Comparison of ENCODE assay signal across 8 cellular contexts in the genomic region with DNA sequence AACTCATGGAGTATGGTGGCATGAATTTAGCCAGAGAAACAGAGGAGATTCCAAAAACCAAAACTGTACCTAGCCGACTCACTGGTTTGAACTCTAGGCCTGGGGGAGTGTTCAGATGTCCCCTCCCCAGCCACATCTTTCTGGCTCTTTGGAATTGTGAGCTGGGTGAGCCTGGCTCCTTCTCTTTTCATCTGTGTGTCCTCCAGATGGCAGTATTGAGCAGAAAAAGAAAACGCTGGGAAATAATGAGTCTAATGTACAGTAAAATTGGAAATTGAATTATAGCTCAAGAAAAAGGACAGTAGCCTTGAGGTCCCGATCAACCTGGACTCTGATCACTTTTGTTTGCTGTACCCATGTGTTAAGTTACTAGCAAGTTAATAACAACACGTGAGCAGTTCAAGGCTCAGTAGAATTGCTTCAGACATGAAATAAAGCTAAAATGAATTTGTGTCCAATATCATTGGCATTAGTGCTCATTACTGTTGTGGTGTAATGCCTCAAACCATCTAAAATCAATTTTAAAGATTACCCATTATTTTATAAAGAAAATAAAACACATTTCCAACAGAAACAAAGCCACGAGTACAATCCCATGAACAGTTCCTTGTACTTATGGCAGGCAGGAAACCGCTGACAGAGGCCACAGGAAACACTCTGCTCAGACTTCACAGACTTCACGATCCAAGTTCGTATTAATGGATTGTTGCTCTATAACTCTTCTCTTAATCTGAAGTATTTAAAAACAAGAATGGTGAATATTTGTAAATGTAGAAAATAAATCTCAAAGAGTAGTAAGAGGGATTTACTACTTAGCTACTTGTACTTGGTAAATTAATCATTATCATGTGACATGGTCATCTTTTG.
DNase-seq lines count a peak whose midpoint lies in the region; ATAC-seq, FAIRE-seq and TF ChIP-seq lines count a peak whose summit lies in the region.

No MANE protein-coding gene starts in this region.

- CTCF ChIA-PET in activated CD4-positive, alpha-beta memory T cell treated with anti-CD3 and anti-CD28 coated beads for 36 hours (lab: Charles Lee), result interaction anchor here (0.5 to 2.9 kb wide), 64 partner anchors 9 to 810 kb away, joined by 3 to 48 read pairs (median 4); a partner anchor contains a TSS
- CTCF ChIA-PET in activated CD4-positive, alpha-beta memory T cell treated with anti-CD3 and anti-CD28 coated beads, Interleukin-2, amount 10 ng/mL, durations not matched to agents 7 days and 5 days (lab: Charles Lee), result interaction anchor here (0.5 to 2.6 kb wide), 47 partner anchors 9 to 791 kb away, joined by 3 to 47 read pairs (median 4); a partner anchor contains a TSS

- peak; percentile 78 for TF ChIP-seq CTCF in astrocyte (IDR thresholded peaks at IDR 0.05; ENCODE audit: insufficient read depth, low read depth, low read length)

- DNase-seq in activated CD4-positive, alpha-beta memory T cell treated with anti-CD3 and anti-CD28 coated beads for 36 hours, result peak; percentile 27
- no peak for DNase-seq in activated CD4-positive, alpha-beta memory T cell treated with anti-CD3 and anti-CD28 coated beads, Interleukin-2, amount 10 ng/mL, durations not matched to agents 7 days and 5 days
- DNase-seq in HS-27A (ENCODE audit: low read depth) (peak; percentile 26), NCI-H82 treated with DMSO at 0.1 percent for 48 hours (lab: John Stamatoyannopoulos, UW; ENCODE audit: unreplicated experiment) (peak; percentile 32), astrocyte (ENCODE audit: low read depth) (no peak), hepatic stellate cell (ENCODE audit: low spot score) (peak; percentile 27), T1000 (lab: John Stamatoyannopoulos, UW) (no peak)
- DNase-seq in stimulated activated effector memory CD8-positive, alpha-beta T cell treated with anti-CD3 and anti-CD28 coated beads, Interleukin-12 subunit alpha, Interleukin-12 subunit beta, amount 100 ng/mL, for 72 hours (ENCODE audit: low spot score in 2 of 2), result peak in 1 of 2 donors; percentile 21

- H4K20me1 ChIP-seq in astrocyte (ENCODE audit: insufficient read depth, low read length), result no peaks in the 10 kb centered on the region

- POLR2A ChIA-PET in activated CD4-positive, alpha-beta memory T cell treated with anti-CD3 and anti-CD28 coated beads for 36 hours (lab: Charles Lee), result no interaction called here
- POLR2A ChIA-PET in activated CD4-positive, alpha-beta memory T cell treated with anti-CD3 and anti-CD28 coated beads, Interleukin-2, amount 10 ng/mL, durations not matched to agents 7 days and 5 days (lab: Charles Lee), result interaction anchor here (0.7 to 1.2 kb wide), 6 partner anchors 9 to 298 kb away, joined by 3 to 4 read pairs (median 3); a partner anchor contains a TSS

- no peak overlapping the region for H2AFZ ChIP-seq in astrocyte (ENCODE audit: low read depth, low read length)

- H3K27me3 ChIP-seq in astrocyte (ENCODE audit: insufficient read depth, low read length), result peaks cover 17% of the 10 kb centered on the region

- H3K4me1 Mint-ChIP-seq in activated CD4-positive, alpha-beta memory T cell treated with anti-CD3 and anti-CD28 coated beads for 36 hours (ENCODE audit: low read depth), result peaks cover 8% of the 10 kb centered on the region
- peaks cover 17% of the 10 kb centered on the region for H3K4me1 Mint-ChIP-seq in activated CD4-positive, alpha-beta memory T cell treated with anti-CD3 and anti-CD28 coated beads, Interleukin-2, amount 10 ng/mL, durations not matched to agents 7 days and 5 days
- H3K4me1 Mint-ChIP-seq in astrocyte (ENCODE audit: low read depth, unreplicated experiment), result peaks cover 5% of the 10 kb centered on the region
- H3K4me1 Mint-ChIP-seq in stimulated activated effector memory CD8-positive, alpha-beta T cell treated with anti-CD3 and anti-CD28 coated beads, Interleukin-12 subunit alpha, Interleukin-12 subunit beta, amount 100 ng/mL, for 72 hours, result no peaks in the 10 kb centered on the region

- no peak overlapping the region for H3K4me2 ChIP-seq in astrocyte (ENCODE audit: low read length)

- H3K36me3 ChIP-seq in astrocyte (ENCODE audit: insufficient read depth, low read length), result no peaks in the 10 kb centered on the region

- no peak overlapping the region for H3K4me3 Mint-ChIP-seq in activated CD4-positive, alpha-beta memory T cell treated with anti-CD3 and anti-CD28 coated beads for 36 hours
- H3K4me3 Mint-ChIP-seq in activated CD4-positive, alpha-beta memory T cell treated with anti-CD3 and anti-CD28 coated beads, Interleukin-2, amount 10 ng/mL, durations not matched to agents 7 days and 5 days, result no peak overlapping the region
- no peak overlapping the region for H3K4me3 Mint-ChIP-seq in astrocyte (ENCODE audit: unreplicated experiment)
- no peak overlapping the region for H3K4me3 Mint-ChIP-seq in stimulated activated effector memory CD8-positive, alpha-beta T cell treated with anti-CD3 and anti-CD28 coated beads, Interleukin-12 subunit alpha, Interleukin-12 subunit beta, amount 100 ng/mL, for 72 hours

- intact Hi-C loops in activated CD4-positive, alpha-beta memory T cell treated with anti-CD3 and anti-CD28 coated beads for 36 hours (cut with micrococcal nuclease), result loop anchor here (1.0 to 5.0 kb wide), 5 partner anchors 131 to 792 kb away; no protein-coding TSS in a partner anchor

- H3K9me3 ChIP-seq in astrocyte (ENCODE audit: insufficient read depth, low read depth, low read length), result no peaks in the 10 kb centered on the region

- no peak overlapping the region for H3K9ac ChIP-seq in astrocyte (ENCODE audit: low read length)

- no peak overlapping the region for H3K27ac ChIP-seq in astrocyte (ENCODE audit: low read depth, low read length)

- H3K4me3 ChIP-seq in astrocyte (ENCODE audit: insufficient read depth, low read depth, low read length), result no peak overlapping the region

- no peaks in the 10 kb centered on the region for H3K4me1 ChIP-seq in astrocyte (ENCODE audit: insufficient read depth, low read length)

- H3K27me3 Mint-ChIP-seq in activated CD4-positive, alpha-beta memory T cell treated with anti-CD3 and anti-CD28 coated beads for 36 hours, result peaks cover 6% of the 10 kb centered on the region
- H3K27me3 Mint-ChIP-seq in activated CD4-positive, alpha-beta memory T cell treated with anti-CD3 and anti-CD28 coated beads, Interleukin-2, amount 10 ng/mL, durations not matched to agents 7 days and 5 days, result peaks cover 2% of the 10 kb centered on the region
- no peaks in the 10 kb centered on the region for H3K27me3 Mint-ChIP-seq in astrocyte (ENCODE audit: low read depth, unreplicated experiment)

- no peaks in the 10 kb centered on the region for H3K9me3 Mint-ChIP-seq in activated CD4-positive, alpha-beta memory T cell treated with anti-CD3 and anti-CD28 coated beads for 36 hours
- H3K9me3 Mint-ChIP-seq in activated CD4-positive, alpha-beta memory T cell treated with anti-CD3 and anti-CD28 coated beads, Interleukin-2, amount 10 ng/mL, durations not matched to agents 7 days and 5 days, result no peaks in the 10 kb centered on the region
- H3K9me3 Mint-ChIP-seq in astrocyte (ENCODE audit: unreplicated experiment), result no peaks in the 10 kb centered on the region
- no peaks in the 10 kb centered on the region for H3K9me3 Mint-ChIP-seq in stimulated activated effector memory CD8-positive, alpha-beta T cell treated with anti-CD3 and anti-CD28 coated beads, Interleukin-12 subunit alpha, Interleukin-12 subunit beta, amount 100 ng/mL, for 72 hours

- peak; percentile 61 for ATAC-seq in stimulated activated effector memory CD8-positive, alpha-beta T cell treated with anti-CD3 and anti-CD28 coated beads, Interleukin-12 subunit alpha, Interleukin-12 subunit beta, amount 100 ng/mL, for 72 hours

- no peaks in the 10 kb centered on the region for H3K79me2 ChIP-seq in astrocyte (ENCODE audit: insufficient read depth, low read length)

- FAIRE-seq in astrocyte (lab: Jason Lieb, UNC), result peak; percentile 34

- H3K36me3 Mint-ChIP-seq in activated CD4-positive, alpha-beta memory T cell treated with anti-CD3 and anti-CD28 coated beads for 36 hours, result peaks cover 34% of the 10 kb centered on the region
- H3K36me3 Mint-ChIP-seq in activated CD4-positive, alpha-beta memory T cell treated with anti-CD3 and anti-CD28 coated beads, Interleukin-2, amount 10 ng/mL, durations not matched to agents 7 days and 5 days (ENCODE audit: low read depth), result peaks cover 28% of the 10 kb centered on the region
- no peaks in the 10 kb centered on the region for H3K36me3 Mint-ChIP-seq in astrocyte (ENCODE audit: low read depth, unreplicated experiment)
- H3K36me3 Mint-ChIP-seq in stimulated activated effector memory CD8-positive, alpha-beta T cell treated with anti-CD3 and anti-CD28 coated beads, Interleukin-12 subunit alpha, Interleukin-12 subunit beta, amount 100 ng/mL, for 72 hours, result peaks cover 97% of the 10 kb centered on the region

- H3K27ac Mint-ChIP-seq in activated CD4-positive, alpha-beta memory T cell treated with anti-CD3 and anti-CD28 coated beads for 36 hours, result no peak overlapping the region
- no peak overlapping the region for H3K27ac Mint-ChIP-seq in activated CD4-positive, alpha-beta memory T cell treated with anti-CD3 and anti-CD28 coated beads, Interleukin-2, amount 10 ng/mL, durations not matched to agents 7 days and 5 days
- no peak overlapping the region for H3K27ac Mint-ChIP-seq in astrocyte (ENCODE audit: unreplicated experiment)
- H3K27ac Mint-ChIP-seq in stimulated activated effector memory CD8-positive, alpha-beta T cell treated with anti-CD3 and anti-CD28 coated beads, Interleukin-12 subunit alpha, Interleukin-12 subunit beta, amount 100 ng/mL, for 72 hours, result no peak overlapping the region

Comparison
In these comparisons a context has a peak if more than half of its experiments do, and no peak if none do; other contexts are left out.
1. DNase-seq: peak in activated CD4-positive, alpha-beta memory T cell treated with anti-CD3 and anti-CD28 coated beads for 36 hours (single experiment), HS-27A (single experiment), NCI-H82 treated with DMSO at 0.1 percent for 48 hours (single experiment) and hepatic stellate cell (single experiment); none in activated CD4-positive, alpha-beta memory T cell treated with anti-CD3 and anti-CD28 coated beads, Interleukin-2, amount 10 ng/mL, durations not matched to agents 7 days and 5 days (single experiment), astrocyte (single experiment) and T1000 (single experiment).